Comparison of ENCODE assay signal across 11 cellular contexts in genomic region chr3:43872301-43872700, GRCh38.
DNase-seq lines count a peak whose midpoint lies in the region; TF ChIP-seq lines count a peak whose summit lies in the region.
"Had no signal": no experiment of that assay in that cellular context is flagged by ENCODE, and none has a peak within 500 bp of the region (broad histone marks: within the 10 kb centered on the region; RNA-seq: fewer than 3 reads in every experiment).

No MANE protein-coding gene starts in this region.

- peaks cover 0 to 8% (median 0%) of the 10 kb centered on the region in 4 donors for H3K27me3 ChIP-seq in esophagus squamous epithelium
- H3K27me3 ChIP-seq: upper lobe of left lung had no signal

- no peak overlapping the region for H3K27ac ChIP-seq in esophagus squamous epithelium
- H3K27ac ChIP-seq: upper lobe of left lung had no signal

- no peaks in the 10 kb centered on the region for H3K36me3 ChIP-seq in esophagus squamous epithelium
- H3K36me3 ChIP-seq: upper lobe of left lung had no signal

- H3K4me1 ChIP-seq in esophagus squamous epithelium: peaks cover 0 to 5% (median 0%) of the 10 kb centered on the region in 3 donors

- H3K9me3 ChIP-seq in esophagus squamous epithelium: no peaks in the 10 kb centered on the region
- H3K9me3 ChIP-seq: upper lobe of left lung had no signal

- DNase-seq in Daoy (ENCODE audit: low read depth) (peak; percentile 92), RKO (ENCODE audit: low spot score) (peak; percentile 27), epithelial cell of esophagus (ENCODE audit: low read depth) (peak; percentile 90), pulmonary artery endothelial cell (ENCODE audit: low read depth, low spot score) (peak; percentile 69), NCI-H446 treated with DMSO at 0.1 percent for 48 hours (lab: John Stamatoyannopoulos, UW) (no peak), NCI-H1417 treated with DMSO at 0.1 percent for 48 hours (lab: John Stamatoyannopoulos, UW) (no peak), esophagus squamous epithelium (lab: John Stamatoyannopoulos, UW) (no peak)
- no peak for DNase-seq in effector CD8-positive, alpha-beta T cell (lab: John Stamatoyannopoulos, UW)
- DNase-seq: activated CD8-positive, alpha-beta memory T cell treated with anti-CD3 and anti-CD28 coated beads, Interleukin-2, amount 10 ng/mL, durations not matched to agents 7 days and 5 days; stimulated activated CD4-positive, alpha-beta T cell treated with anti-CD3 and anti-CD28 coated beads, Interleukin-4, amount 100 ng/mL, for 24 hours; upper lobe of left lung had no signal

- intact Hi-C loops in esophagus squamous epithelium (cut with DNase I): no loop called here

- TF ChIP-seq POLR2A in esophagus squamous epithelium (IDR thresholded peaks at IDR 0.05): no peak

- TF ChIP-seq CTCF in epithelial cell of esophagus (IDR thresholded peaks at IDR 0.05; ENCODE audit: insufficient read depth, low read depth, low read length, missing control alignments) (no peak), esophagus squamous epithelium (IDR thresholded peaks at IDR 0.05) (no peak)

- no peak overlapping the region for H3K4me3 ChIP-seq in epithelial cell of esophagus (ENCODE audit: low read length)
- no peak overlapping the region for H3K4me3 ChIP-seq in esophagus squamous epithelium
- H3K4me3 ChIP-seq: upper lobe of left lung had no signal

- 53 to 69% methylated on average over 2 to 3 of the region's 3 CpGs for WGBS in esophagus squamous epithelium, 2 donors

Comparison
In these comparisons a context has a peak if more than half of its experiments do, and no peak if none do; other contexts are left out.
1. DNase-seq: peak in Daoy (single experiment), RKO (single experiment), epithelial cell of esophagus (single experiment) and pulmonary artery endothelial cell (single experiment); none in NCI-H446 treated with DMSO at 0.1 percent for 48 hours (single experiment), NCI-H1417 treated with DMSO at 0.1 percent for 48 hours (single experiment), esophagus squamous epithelium (single experiment) and effector CD8-positive, alpha-beta T cell (single experiment).